ENCODE assay signal across 14 cellular contexts in the genomic region with DNA sequence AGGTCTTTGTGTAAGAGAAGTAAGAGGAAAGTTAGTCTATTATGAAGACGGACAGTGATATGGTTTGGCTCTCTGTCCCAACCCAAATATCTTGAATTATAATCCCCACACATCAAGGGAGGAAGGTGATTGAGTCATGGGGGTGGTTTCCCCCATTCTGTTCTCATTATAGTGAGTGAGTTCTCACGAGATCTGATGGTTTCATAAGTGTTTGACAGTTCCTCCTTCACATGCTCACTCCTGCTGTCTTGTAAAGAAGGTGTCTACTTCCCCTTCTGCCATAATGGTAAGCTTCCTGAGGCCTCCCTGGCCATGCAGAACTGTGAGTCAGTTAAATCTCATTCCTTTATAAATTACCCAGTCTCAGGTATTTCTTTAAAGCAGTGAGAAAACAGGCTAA.
"Had no signal": no experiment of that assay in that cellular context is flagged by ENCODE, and none has a peak within 500 bp of the region (broad histone marks: within the 10 kb centered on the region; RNA-seq: fewer than 3 reads in every experiment).

No MANE protein-coding gene starts in this region.

- H3K9me3 ChIP-seq: thoracic aorta had no signal

- H2AFZ ChIP-seq: hepatocyte, neural progenitor cell had no signal

- H3K4me3 ChIP-seq: hepatocyte, neural progenitor cell, ovary, thoracic aorta had no signal

- H3K36me3 ChIP-seq: neural progenitor cell, ovary, thoracic aorta had no signal

- H3K27me3 ChIP-seq: hepatocyte, neural progenitor cell, ovary had no signal

- H3K4me1 ChIP-seq: neural progenitor cell had no signal

- H3K27ac Mint-ChIP-seq: activated naive CD8-positive, alpha-beta T cell; neural progenitor cell; stimulated activated naive CD8-positive, alpha-beta T cell treated with anti-CD3 and anti-CD28 coated beads, Interleukin-15, Interleukin-2, amounts not matched to agents 100 ng/mL and 50 ng/mL, for 24 hours had no signal

- H3K4me2 ChIP-seq: hepatocyte, neural progenitor cell had no signal

- H3K9ac ChIP-seq: neural progenitor cell had no signal

- H3K79me2 ChIP-seq: hepatocyte had no signal

- DNase-seq: activated CD4-positive, alpha-beta T cell treated with anti-CD3 and anti-CD28 coated beads for 4 hours; activated effector memory CD4-positive, alpha-beta T cell treated with anti-CD3 and anti-CD28 coated beads, Interleukin-2, amount 50 U/mL, for 16 hours; anterior cingulate cortex; cerebellar nuclear complex; dermis blood vessel endothelial cell; ovary; stimulated activated CD4-positive, alpha-beta T cell treated with anti-CD3 and anti-CD28 coated beads, Interleukin-2, amount 100 ng/mL, for 48 hours; T-helper 9 cell had no signal

- H3K27me3 Mint-ChIP-seq: activated naive CD8-positive, alpha-beta T cell; stimulated activated naive CD8-positive, alpha-beta T cell treated with anti-CD3 and anti-CD28 coated beads, Interleukin-15, Interleukin-2, amounts not matched to agents 100 ng/mL and 50 ng/mL, for 24 hours had no signal

- H3K4me3 Mint-ChIP-seq: activated naive CD8-positive, alpha-beta T cell; neural progenitor cell; stimulated activated naive CD8-positive, alpha-beta T cell treated with anti-CD3 and anti-CD28 coated beads, Interleukin-15, Interleukin-2, amounts not matched to agents 100 ng/mL and 50 ng/mL, for 24 hours had no signal

- H3K27ac ChIP-seq: hepatocyte, neural progenitor cell, ovary, thoracic aorta, VCaP had no signal
